8 cellular contexts compared by ENCODE assay signal in genomic region chr7:76626989-76627642, GRCh38. TPM values are rescaled to one million over a fixed set of nuclear protein-coding genes. Genes with fewer than 3 reads are reported as not detected.
A peak's percentile ranks its signal among the peaks of the same experiment; 100 is the strongest.
DNase-seq lines count a peak whose midpoint lies in the region; ATAC-seq and TF ChIP-seq lines count a peak whose summit lies in the region.
"Not testable (repeated sequence)": the region's sequence is repeated elsewhere in the genome, so short reads cannot be mapped to it uniquely, and the experiment has no call there.

TSS of gene POMZP3 (minus strand) at chr7:76627279. CDS start at chr7:76626064, 1,215 bp downstream.

- peak within 1 kb of the TSS; percentile 87 for H3K4me3 Mint-ChIP-seq in activated CD8-positive, alpha-beta T cell treated with anti-CD3 and anti-CD28 coated beads for 36 hours
- peak within 1 kb of the TSS; percentile 81 for H3K4me3 Mint-ChIP-seq in dendritic cell treated with granulocyte-macrophage colony-stimulating factor and Interleukin-4, amounts not matched to agents 40 ng/mL and 50 ng/mL, for 4 days

- not testable (repeated sequence) for H3K36me3 Mint-ChIP-seq in activated CD8-positive, alpha-beta T cell treated with anti-CD3 and anti-CD28 coated beads for 36 hours (ENCODE audit: low read depth)
- peaks cover 17% of the 10 kb centered on the region for H3K36me3 Mint-ChIP-seq in dendritic cell treated with granulocyte-macrophage colony-stimulating factor and Interleukin-4, amounts not matched to agents 40 ng/mL and 50 ng/mL, for 4 days (ENCODE audit: low read depth)

- POLR2A ChIA-PET in activated CD8-positive, alpha-beta T cell treated with anti-CD3 and anti-CD28 coated beads for 36 hours (lab: Charles Lee), result not testable (repeated sequence)

- not testable (repeated sequence) for H3K27me3 ChIP-seq in ACC112 (ENCODE audit: insufficient read depth, low read length); kidney epithelial cell (ENCODE audit: control insufficient read depth, insufficient read depth, low read length); gastrocnemius medialis

- not testable (repeated sequence) for H3K27me3 Mint-ChIP-seq in activated CD8-positive, alpha-beta T cell treated with anti-CD3 and anti-CD28 coated beads for 36 hours; dendritic cell treated with granulocyte-macrophage colony-stimulating factor and Interleukin-4, amounts not matched to agents 40 ng/mL and 50 ng/mL, for 4 days

- H3K4me1 ChIP-seq in ACC112 (ENCODE audit: control insufficient read depth, insufficient read depth, low read length, unreplicated experiment); gastrocnemius medialis: not testable (repeated sequence)

- H3K9me3 ChIP-seq in gastrocnemius medialis, result not testable (repeated sequence)

- H3K27ac ChIP-seq in ACC112 (ENCODE audit: low read depth, low read length) (peak within 1 kb of the TSS; percentile 61), gastrocnemius medialis (peak within 1 kb of the TSS; percentile 85 to 95 (median 92))

- not testable (repeated sequence) for H3K79me2 ChIP-seq in ACC112 (ENCODE audit: control insufficient read depth, insufficient read depth, low read length, unreplicated experiment)

- intact Hi-C loops in activated CD8-positive, alpha-beta T cell treated with anti-CD3 and anti-CD28 coated beads for 36 hours (cut with micrococcal nuclease); dendritic cell treated with granulocyte-macrophage colony-stimulating factor and Interleukin-4, amounts not matched to agents 40 ng/mL and 50 ng/mL, for 4 days (cut with micrococcal nuclease): not testable (repeated sequence)
- intact Hi-C loops in gastrocnemius medialis (cut with DNase I; ENCODE audit: low total_unique reads), result loop anchor here (10.0 kb wide), 1 partner anchor 708 kb away; no protein-coding TSS in a partner anchor

- in situ Hi-C loops in gastrocnemius medialis (cut with MboI; ENCODE audit: low sequenced_read_pairs in 4 of 4), result not testable (repeated sequence)

- DNase-seq in NCI-H2171 treated with DMSO at 0.1 percent for 48 hours (lab: John Stamatoyannopoulos, UW) (peak; percentile 34), gastrocnemius medialis (peak in 1 of 2 donors; percentile 35)
- DNase-seq in activated CD8-positive, alpha-beta T cell treated with anti-CD3 and anti-CD28 coated beads for 36 hours, result peak; percentile 13
- DNase-seq in kidney epithelial cell (ENCODE audit: low read depth), result not testable (repeated sequence)

- not testable (repeated sequence) for H3K4me1 Mint-ChIP-seq in activated CD8-positive, alpha-beta T cell treated with anti-CD3 and anti-CD28 coated beads for 36 hours (ENCODE audit: low read depth); dendritic cell treated with granulocyte-macrophage colony-stimulating factor and Interleukin-4, amounts not matched to agents 40 ng/mL and 50 ng/mL, for 4 days (ENCODE audit: low read depth)

- not testable (repeated sequence) for H3K9me3 Mint-ChIP-seq in activated CD8-positive, alpha-beta T cell treated with anti-CD3 and anti-CD28 coated beads for 36 hours; dendritic cell treated with granulocyte-macrophage colony-stimulating factor and Interleukin-4, amounts not matched to agents 40 ng/mL and 50 ng/mL, for 4 days

- CTCF ChIA-PET in activated CD8-positive, alpha-beta T cell treated with anti-CD3 and anti-CD28 coated beads for 36 hours (lab: Charles Lee), result not testable (repeated sequence)

- TF ChIP-seq CTCF in activated CD8-positive, alpha-beta T cell treated with anti-CD3 and anti-CD28 coated beads for 36 hours (IDR thresholded peaks at IDR 0.05); kidney epithelial cell (IDR thresholded peaks at IDR 0.05; ENCODE audit: insufficient read depth, low read length, poor library complexity, severe bottlenecking); gastrocnemius medialis (IDR thresholded peaks at IDR 0.05 in 4 of 5, conservative IDR thresholded peaks at IDR 0.05 in 1 of 5): not testable (repeated sequence)

- ATAC-seq in GM19023 (IDR thresholded peaks at IDR 0.05; ENCODE audit: unreplicated experiment) (peak; percentile 84), HG02973 (IDR thresholded peaks at IDR 0.05; ENCODE audit: unreplicated experiment) (peak; percentile 80), gastrocnemius medialis (peak; percentile 92)
- peak; percentile 91 for ATAC-seq in activated CD8-positive, alpha-beta T cell treated with anti-CD3 and anti-CD28 coated beads for 36 hours

- peak; percentile 49 to 74 for TF ChIP-seq POLR2A in gastrocnemius medialis (IDR thresholded peaks at IDR 0.05)

- not testable (repeated sequence) for H2AFZ ChIP-seq in ACC112 (ENCODE audit: low read length, unreplicated experiment)

- peak within 1 kb of the TSS; percentile 80 for H3K4me3 ChIP-seq in ACC112 (ENCODE audit: low read depth, low read length)
- H3K4me3 ChIP-seq in kidney epithelial cell (ENCODE audit: low read depth, low read length), result peak within 1 kb of the TSS; percentile 58
- H3K4me3 ChIP-seq in gastrocnemius medialis, result peak within 1 kb of the TSS; percentile 66 to 86 (median 78)

- peak within 1 kb of the TSS; percentile 90 for H3K27ac Mint-ChIP-seq in activated CD8-positive, alpha-beta T cell treated with anti-CD3 and anti-CD28 coated beads for 36 hours
- H3K27ac Mint-ChIP-seq in dendritic cell treated with granulocyte-macrophage colony-stimulating factor and Interleukin-4, amounts not matched to agents 40 ng/mL and 50 ng/mL, for 4 days, result peak within 1 kb of the TSS; percentile 83

- not testable (repeated sequence) for H3K36me3 ChIP-seq in ACC112 (ENCODE audit: insufficient read depth, low read length); kidney epithelial cell (ENCODE audit: control insufficient read depth, insufficient read depth, low read length); gastrocnemius medialis

RNA-seq across cellular contexts. Expression of gene POMZP3, which starts in this region (rescaled TPM):
- total RNA-seq in activated CD8-positive, alpha-beta T cell treated with anti-CD3 and anti-CD28 coated beads for 36 hours, result 10 to 100 TPM; 14.3 to 16.3 TPM
- total RNA-seq in kidney epithelial cell (0.79 and 2.2 TPM in 2 replicates), gastrocnemius medialis (1 to 10 TPM; 3.3 to 8.1 (median 5.7) TPM)
